ENCODE assay signal across 18 cellular contexts in the genomic region with DNA sequence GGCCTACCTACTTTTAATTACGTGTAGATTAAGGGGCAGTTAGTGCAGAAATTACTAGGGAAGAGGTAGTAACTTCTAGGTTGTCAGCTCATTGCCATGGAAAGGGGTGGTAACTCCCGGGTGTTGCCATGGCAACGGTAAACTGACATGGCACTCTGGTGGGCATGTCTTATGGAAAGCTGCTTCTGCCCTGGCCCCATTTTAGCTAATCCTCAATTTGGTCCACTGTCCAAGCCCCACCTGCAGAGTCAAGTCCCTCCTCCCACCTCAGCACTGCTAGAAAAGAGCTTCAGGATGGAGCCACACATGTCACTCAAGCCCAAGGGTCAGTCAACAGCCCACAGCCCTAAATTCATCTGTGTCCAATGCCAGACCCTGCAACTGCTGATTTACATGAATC. TPM values are rescaled to one million over a fixed set of nuclear protein-coding genes. Genes with fewer than 3 reads are reported as not detected.
DNase-seq lines count a peak whose midpoint lies in the region; ATAC-seq, FAIRE-seq and TF ChIP-seq lines count a peak whose summit lies in the region.
"Had no signal": no experiment of that assay in that cellular context is flagged by ENCODE, and none has a peak within 500 bp of the region (broad histone marks: within the 10 kb centered on the region; RNA-seq: fewer than 3 reads in every experiment).

No MANE protein-coding gene starts in this region.

- no peak overlapping the region for H3K4me2 ChIP-seq in HepG2 (ENCODE audit: low read depth, low read length)

- H3K36me3 ChIP-seq in HepG2 (replicated peaks in 1 of 2; ENCODE audit: control insufficient read depth in 1 of 2, insufficient read depth in 2 of 2, low read length in 2 of 2): no peaks in the 10 kb centered on the region
- H3K36me3 ChIP-seq in spleen: no peaks in the 10 kb centered on the region
- H3K36me3 ChIP-seq: HAP-1, Peyer's patch had no signal

- H3K4me1 ChIP-seq in HepG2 (ENCODE audit: insufficient read depth, low read length) (peaks cover 97% of the 10 kb centered on the region), spleen (peaks cover 0 to 6% (median 0%) of the 10 kb centered on the region in 6 donors)
- H3K4me1 ChIP-seq: HAP-1, Peyer's patch had no signal

- H3K9ac ChIP-seq in HepG2 (ENCODE audit: insufficient read depth, low read depth, low read length): no peak overlapping the region

- no peaks in the 10 kb centered on the region for H4K20me1 ChIP-seq in HepG2 (ENCODE audit: insufficient read depth, low read length)

- peak; percentile 64 for DNase-seq in DMS 273 (lab: John Stamatoyannopoulos, UW; ENCODE audit: unreplicated experiment)
- DNase-seq in DMS 273 treated with DMSO at 0.1 percent for 48 hours (lab: John Stamatoyannopoulos, UW): no peak
- DNase-seq in OCI-M1 (lab: John Stamatoyannopoulos, UW): peak; percentile 22
- no peak for DNase-seq in HepG2 (ENCODE audit: low spot score)
- DNase-seq in spleen: peak; percentile 14
- DNase-seq: CD8-positive, alpha-beta T cell; EL; NCI-H1436; NCI-H2081; Right ventricle myocardium superior had no signal

- H3K27ac ChIP-seq in HepG2 (ENCODE audit: extremely low read length, insufficient read depth, low read length) (peak overlapping the region; percentile 79), spleen (no peak overlapping the region)
- H3K27ac ChIP-seq: 22Rv1 had no signal

- TF ChIP-seq POLR2A in HepG2 (IDR thresholded peaks at IDR 0.05; ENCODE audit: insufficient read depth in 1 of 2, low read depth in 2 of 2, low read length in 2 of 2): no peak
- no peak for TF ChIP-seq POLR2A in spleen (IDR thresholded peaks at IDR 0.05)

- H3K4me3 ChIP-seq in HepG2 (replicated peaks in 1 of 3; ENCODE audit: insufficient read depth in 1 of 3, low read depth in 2 of 3, low read length in 3 of 3) (no peak overlapping the region), spleen (no peak overlapping the region)
- H3K4me3 ChIP-seq: HAP-1, Peyer's patch had no signal

- H3K79me2 ChIP-seq in HepG2 (ENCODE audit: insufficient read depth, low read length): no peaks in the 10 kb centered on the region

- in situ Hi-C loops in HepG2 (cut with HindIII; ENCODE audit: extremely low pct_ligation_motif_present, low pct_unique_long_range_greater_than_20kb): no loop called here

- BruUV-seq in HepG2 (replicated peaks; lab: Mats Ljungman, UMichigan): no TSS peak

- H3K27me3 ChIP-seq in HepG2 (ENCODE audit: control insufficient read depth in 1 of 2, insufficient read depth in 2 of 2, low read length in 2 of 2): no peaks in the 10 kb centered on the region
- H3K27me3 ChIP-seq in spleen (replicated peaks in 1 of 7): no peaks in the 10 kb centered on the region
- H3K27me3 ChIP-seq: Peyer's patch had no signal

- H3K9me3 ChIP-seq in HepG2 (ENCODE audit: low read length) (no peaks in the 10 kb centered on the region), spleen (no peaks in the 10 kb centered on the region)
- H3K9me3 ChIP-seq: HAP-1, Peyer's patch had no signal

- TF ChIP-seq EP300 in HepG2 (IDR thresholded peaks at IDR 0.05; ENCODE audit: low read depth in 2 of 2, low read length in 2 of 2): no peak
- TF ChIP-seq EP300 in HepG2 (CRISPR knock-in tag; IDR thresholded peaks at IDR 0.05; ENCODE audit: borderline replicate concordance): no peak

- POLR2A ChIA-PET in HepG2 (lab: Yijun Ruan, JAX): interaction anchor here (1.0 to 1.3 kb wide), 3 partner anchors 10 to 63 kb away, joined by 3 to 5 read pairs (median 4); a partner anchor contains a TSS

- TF ChIP-seq RAD21 in HepG2 (CRISPR knock-in tag; IDR thresholded peaks at IDR 0.05): no peak

- no peak for FAIRE-seq in HepG2 (lab: Jason Lieb, UNC)

- CTCF ChIA-PET in HepG2 (lab: Yijun Ruan, JAX; ENCODE audit: low intra/inter-chr PET ratio, low total read pairs): no interaction called here

- WGBS in HepG2 (ENCODE audit: low lambda C conversion rate): 92% methylated on average over 3 of the region's 3 CpGs
- 81 to 88% (median 82%) methylated on average over 3 of the region's 3 CpGs for WGBS in spleen, 5 donors

- TF ChIP-seq CTCF in HepG2 (CRISPR knock-in tag; IDR thresholded peaks at IDR 0.05) (no peak), spleen (IDR thresholded peaks at IDR 0.05 in 8 of 11, conservative IDR thresholded peaks at IDR 0.05 in 3 of 11) (no peak)

- no peak overlapping the region for H2AFZ ChIP-seq in HepG2 (ENCODE audit: low read length)

- ATAC-seq in HepG2: no peak
- ATAC-seq in GM21737 (IDR thresholded peaks at IDR 0.05; ENCODE audit: unreplicated experiment): no peak
- no peak for ATAC-seq in GM18858 (IDR thresholded peaks at IDR 0.05; ENCODE audit: unreplicated experiment)
- ATAC-seq in GM19455 (IDR thresholded peaks at IDR 0.05; ENCODE audit: unreplicated experiment): no peak
- ATAC-seq: CD8-positive, alpha-beta T cell; SK-N-SH treated with all-trans-retinoic acid at 6 μM for 48 hours had no signal

- intact Hi-C loops in HepG2 (cut with micrococcal nuclease; ENCODE audit: unreplicated experiment) (no loop called here), spleen (cut with DNase I; ENCODE audit: low total_unique reads) (no loop called here)

RNA-seq across cellular contexts. Expression of a gene that starts 7.5 kb away (rescaled TPM):
- total RNA-seq in HepG2 (2016; rRNA removed; fragmentation: Illumina TruSeq; extraction: Trizol): 60.6 and 64.5 TPM in 2 replicates
- 591 and 606 TPM in 2 replicates for total RNA-seq in HepG2 (2016; cell fraction: cytosol; rRNA removed; fragmentation: Illumina TruSeq; extraction: Trizol; ENCODE audit: low read depth)
- total RNA-seq in HepG2 (2016; cell fraction: insoluble cytoplasmic fraction; rRNA removed; fragmentation: Illumina TruSeq; extraction: Trizol): 52.3 and 68.3 TPM in 2 replicates
- 187 and 224 TPM in 2 replicates for total RNA-seq in HepG2 (2016; cell fraction: membrane; rRNA removed; fragmentation: Illumina TruSeq; extraction: Trizol)
- total RNA-seq in HepG2 (2016; cell fraction: nucleus; rRNA removed; fragmentation: Illumina TruSeq; extraction: Trizol): 44.7 and 53.4 TPM in 2 replicates
- 46.0 and 46.4 TPM in 2 replicates for polyA plus RNA-seq in HepG2 (2011; rRNA removed)
- 21.4 and 28.4 TPM in 2 replicates for polyA plus RNA-seq in HepG2 (2011; cell fraction: cytosol; rRNA removed)
- 34.0 and 37.5 TPM in 2 replicates for polyA plus RNA-seq in HepG2 (2011; cell fraction: nucleus; rRNA removed)
- 28.8 and 32.8 TPM in 2 replicates for polyA plus RNA-seq in HepG2 (2012)
- 2.2 and 2.3 TPM in 2 replicates for polyA plus RNA-seq in HepG2 (2016; cell fraction: cytosol; fragmentation: Illumina TruSeq; extraction: Trizol; ENCODE audit: low read depth)
- polyA plus RNA-seq in HepG2 (2016; cell fraction: insoluble cytoplasmic fraction; fragmentation: Illumina TruSeq; extraction: Trizol; ENCODE audit: low read depth): 25.2 and 27.2 TPM in 2 replicates
- polyA plus RNA-seq in HepG2 (2016; cell fraction: membrane; fragmentation: Illumina TruSeq; extraction: Trizol; ENCODE audit: low read depth): 4.6 and 5.7 TPM in 2 replicates
- 83.3 and 87.6 TPM in 2 replicates for polyA plus RNA-seq in HepG2 (2016; cell fraction: nucleus; fragmentation: Illumina TruSeq; extraction: Trizol; ENCODE audit: insufficient read depth, low read depth)
- 56.7 and 119 TPM in 2 replicates for polyA minus RNA-seq in HepG2 (2011; rRNA and poly(A)+ RNA removed; ENCODE audit: low replicate concordance)
- 60.1 and 60.2 TPM in 2 replicates for polyA minus RNA-seq in HepG2 (2011; cell fraction: cytosol; rRNA and poly(A)+ RNA removed)
- 53.6 and 70.4 TPM in 2 replicates for polyA minus RNA-seq in HepG2 (2011; cell fraction: nucleus; rRNA and poly(A)+ RNA removed)
- total RNA-seq in spleen: 10 to 100 TPM; 29.7 to 77.9 (median 65.7) TPM
- polyA plus RNA-seq in spleen: 10 to 100 TPM in 2 of 3 donors, 1 to 10 TPM in 1; 7.3 to 11.5 (median 10.6) TPM

RNA-seq across cellular contexts. Expression of a gene that starts 32.1 kb away (rescaled TPM):
- total RNA-seq in HepG2 (2016; rRNA removed; fragmentation: Illumina TruSeq; extraction: Trizol): 37.9 and 93.8 TPM in 2 replicates
- 17.8 and 20.7 TPM in 2 replicates for total RNA-seq in HepG2 (2016; cell fraction: cytosol; rRNA removed; fragmentation: Illumina TruSeq; extraction: Trizol; ENCODE audit: low read depth)
- total RNA-seq in HepG2 (2016; cell fraction: insoluble cytoplasmic fraction; rRNA removed; fragmentation: Illumina TruSeq; extraction: Trizol): 36.6 and 104 TPM in 2 replicates
- 16.5 and 17.6 TPM in 2 replicates for total RNA-seq in HepG2 (2016; cell fraction: membrane; rRNA removed; fragmentation: Illumina TruSeq; extraction: Trizol)
- 82.9 and 93.6 TPM in 2 replicates for total RNA-seq in HepG2 (2016; cell fraction: nucleus; rRNA removed; fragmentation: Illumina TruSeq; extraction: Trizol)
- polyA plus RNA-seq in HepG2 (2011; rRNA removed): 229 and 265 TPM in 2 replicates
- polyA plus RNA-seq in HepG2 (2011; cell fraction: cytosol; rRNA removed): 243 and 259 TPM in 2 replicates
- 151 and 156 TPM in 2 replicates for polyA plus RNA-seq in HepG2 (2011; cell fraction: nucleus; rRNA removed)
- polyA plus RNA-seq in HepG2 (2012): 168 and 224 TPM in 2 replicates
- 16.8 and 19.6 TPM in 2 replicates for polyA plus RNA-seq in HepG2 (2016; cell fraction: cytosol; fragmentation: Illumina TruSeq; extraction: Trizol; ENCODE audit: low read depth)
- 41.6 and 42.5 TPM in 2 replicates for polyA plus RNA-seq in HepG2 (2016; cell fraction: insoluble cytoplasmic fraction; fragmentation: Illumina TruSeq; extraction: Trizol; ENCODE audit: low read depth)
- 14.9 and 16.4 TPM in 2 replicates for polyA plus RNA-seq in HepG2 (2016; cell fraction: membrane; fragmentation: Illumina TruSeq; extraction: Trizol; ENCODE audit: low read depth)
- 151 and 165 TPM in 2 replicates for polyA plus RNA-seq in HepG2 (2016; cell fraction: nucleus; fragmentation: Illumina TruSeq; extraction: Trizol; ENCODE audit: insufficient read depth, low read depth)
- 107 TPM in 1 of 2 replicates, not detected in the other for polyA minus RNA-seq in HepG2 (2011; rRNA and poly(A)+ RNA removed; ENCODE audit: low replicate concordance)
- polyA minus RNA-seq in HepG2 (2011; cell fraction: cytosol; rRNA and poly(A)+ RNA removed): 58.9 and 79.4 TPM in 2 replicates
- 47.1 and 78.2 TPM in 2 replicates for polyA minus RNA-seq in HepG2 (2011; cell fraction: nucleus; rRNA and poly(A)+ RNA removed)
- total RNA-seq in spleen: under 1 TPM in 1 of 7 donors, not detected in 6; 0.79 TPM
- polyA plus RNA-seq in spleen: 1 to 10 TPM in 1 of 3 donors, under 1 TPM in 2; 0.13 to 2.3 (median 0.36) TPM
- total RNA-seq: CD8-positive, alpha-beta T cell had no signal
- polyA plus RNA-seq: BJ had no signal

RNA-seq across cellular contexts. Expression of a gene that starts 41.7 kb away (rescaled TPM):
- 10.0 and 11.8 TPM in 2 replicates for total RNA-seq in HepG2 (2016; rRNA removed; fragmentation: Illumina TruSeq; extraction: Trizol)
- total RNA-seq in HepG2 (2016; cell fraction: cytosol; rRNA removed; fragmentation: Illumina TruSeq; extraction: Trizol; ENCODE audit: low read depth): 3.2 and 3.8 TPM in 2 replicates
- total RNA-seq in HepG2 (2016; cell fraction: insoluble cytoplasmic fraction; rRNA removed; fragmentation: Illumina TruSeq; extraction: Trizol): 9.0 and 11.1 TPM in 2 replicates
- total RNA-seq in HepG2 (2016; cell fraction: membrane; rRNA removed; fragmentation: Illumina TruSeq; extraction: Trizol): 5.6 and 5.8 TPM in 2 replicates
- 6.2 and 6.3 TPM in 2 replicates for total RNA-seq in HepG2 (2016; cell fraction: nucleus; rRNA removed; fragmentation: Illumina TruSeq; extraction: Trizol)
- polyA plus RNA-seq in HepG2 (2011; rRNA removed): 7.0 and 8.5 TPM in 2 replicates
- 6.5 and 7.7 TPM in 2 replicates for polyA plus RNA-seq in HepG2 (2011; cell fraction: cytosol; rRNA removed)
- 4.4 and 4.7 TPM in 2 replicates for polyA plus RNA-seq in HepG2 (2011; cell fraction: nucleus; rRNA removed)
- 5.6 and 6.7 TPM in 2 replicates for polyA plus RNA-seq in HepG2 (2012)
- polyA plus RNA-seq in HepG2 (2016; cell fraction: cytosol; fragmentation: Illumina TruSeq; extraction: Trizol; ENCODE audit: low read depth): 1.5 and 1.7 TPM in 2 replicates
- 10.0 and 11.5 TPM in 2 replicates for polyA plus RNA-seq in HepG2 (2016; cell fraction: insoluble cytoplasmic fraction; fragmentation: Illumina TruSeq; extraction: Trizol; ENCODE audit: low read depth)
- polyA plus RNA-seq in HepG2 (2016; cell fraction: membrane; fragmentation: Illumina TruSeq; extraction: Trizol; ENCODE audit: low read depth): 3.1 and 3.5 TPM in 2 replicates
- polyA plus RNA-seq in HepG2 (2016; cell fraction: nucleus; fragmentation: Illumina TruSeq; extraction: Trizol; ENCODE audit: insufficient read depth, low read depth): 8.6 and 9.3 TPM in 2 replicates
- 4.0 and 4.9 TPM in 2 replicates for polyA minus RNA-seq in HepG2 (2011; rRNA and poly(A)+ RNA removed; ENCODE audit: low replicate concordance)
- 2.6 and 5.7 TPM in 2 replicates for polyA minus RNA-seq in HepG2 (2011; cell fraction: cytosol; rRNA and poly(A)+ RNA removed)
- 3.1 and 4.2 TPM in 2 replicates for polyA minus RNA-seq in HepG2 (2011; cell fraction: nucleus; rRNA and poly(A)+ RNA removed)
- 10 to 100 TPM in 2 of 7 donors, 1 to 10 TPM in 5; 7.2 to 14.3 (median 9.2) TPM for total RNA-seq in spleen
- polyA plus RNA-seq in spleen: 1 to 10 TPM; 3.7 to 6.1 (median 5.0) TPM

Comparison
In these comparisons a context has a peak if more than half of its experiments do, and no peak if none do; other contexts are left out.
1. DNase-seq: peak in DMS 273 (single experiment), OCI-M1 (single experiment) and spleen (single experiment); none in DMS 273 treated with DMSO at 0.1 percent for 48 hours (single experiment) and HepG2 (single experiment).
2. RNA of a gene that starts 32.1 kb away (total RNA-seq): 16.5 to 104 TPM in HepG2; 0.79 TPM in spleen; every median in the first group is over 4 times any median in the second.